In the genomic region with DNA sequence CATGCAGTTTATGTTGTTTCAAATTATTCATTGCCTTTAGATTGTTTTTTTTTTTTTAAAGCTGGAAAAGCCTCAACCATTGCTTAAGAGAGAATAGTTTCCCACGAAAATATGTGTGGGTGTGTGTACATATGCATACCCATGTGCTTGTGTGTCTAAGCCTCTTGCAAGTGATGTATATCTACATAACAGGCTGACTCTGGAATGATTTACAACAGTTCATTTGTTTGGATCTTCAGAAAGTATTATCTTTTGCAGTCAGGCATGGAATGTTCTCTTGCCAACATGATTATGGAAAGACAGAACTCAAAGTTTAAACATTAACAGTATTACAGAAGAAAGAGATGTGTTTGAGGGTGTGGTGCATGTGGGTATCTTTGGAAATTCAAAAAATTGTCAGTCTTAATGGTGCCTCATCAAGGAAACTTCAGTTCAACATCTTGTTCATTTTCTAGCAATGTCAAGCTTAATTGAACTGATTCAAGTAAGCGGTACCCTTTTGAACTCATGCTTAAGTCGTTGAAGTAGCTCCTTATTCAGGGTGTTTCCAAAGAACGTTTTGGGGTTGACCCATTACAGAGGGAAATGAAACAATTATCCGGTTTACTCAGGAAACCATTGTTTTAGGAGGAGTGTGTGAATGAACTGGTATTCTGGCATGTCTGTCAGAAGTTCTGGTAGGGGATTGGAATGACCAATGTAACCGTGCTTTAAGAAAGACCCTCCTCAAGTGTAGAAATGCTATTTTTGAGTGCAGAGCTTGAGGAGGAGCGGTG, we compare ENCODE assay signal across 19 cellular contexts.
A peak's percentile ranks its signal among the peaks of the same experiment; 100 is the strongest.
DNase-seq lines count a peak whose midpoint lies in the region; ATAC-seq and TF ChIP-seq lines count a peak whose summit lies in the region.
"Had no signal": no experiment of that assay in that cellular context is flagged by ENCODE, and none has a peak within 500 bp of the region (broad histone marks: within the 10 kb centered on the region; RNA-seq: fewer than 3 reads in every experiment).

No MANE protein-coding gene starts in this region.

- DNase-seq in AG08395 (ENCODE audit: low spot score), result peak; percentile 57
- peak; percentile 86 for DNase-seq in epithelial cell of esophagus (ENCODE audit: low read depth)
- no peak for DNase-seq in left lung
- no peak for DNase-seq in NCI-H146 treated with DMSO at 0.1 percent for 48 hours (lab: John Stamatoyannopoulos, UW; ENCODE audit: unreplicated experiment)
- DNase-seq in left ventricle myocardium superior, result no peak
- DNase-seq in caudate nucleus (lab: John Stamatoyannopoulos, UW), result no peak
- DNase-seq in middle frontal gyrus (ENCODE audit: extremely low spot score, low spot score), result no peak
- DNase-seq: GDM1; GOT3; NCI-H2029; NK-92 treated with Interleukin-12 subunit alpha and Interleukin-12 subunit beta, amount 100 ng/mL, for 24 hours; stimulated activated CD4-positive, alpha-beta T cell treated with anti-CD3 and anti-CD28 coated beads, Interleukin-4, amount 100 ng/mL, for 1 hour; stimulated activated naive B cell treated with anti-CD40 and anti-IgM and Interleukin-4, amounts not matched to agents 10 μg/mL and 1 μg/mL and 100 μg/mL, for 72 hours had no signal

- 0 out of 2 replicates have a peak overlapping the region, but pooled peaks have one; percentile 1 for H2AFZ ChIP-seq in Loucy (ENCODE audit: low read length)

- no peaks in the 10 kb centered on the region for H3K79me2 ChIP-seq in Loucy (ENCODE audit: insufficient read depth, low read length)

- H3K4me2 ChIP-seq in Loucy (ENCODE audit: low read depth, low read length, poor library complexity, severe bottlenecking), result no peak overlapping the region
- H3K4me2 ChIP-seq: BLaER1 had no signal

- H4K20me1 ChIP-seq in Loucy (ENCODE audit: insufficient read depth, low read length, poor library complexity, severe bottlenecking), result no peaks in the 10 kb centered on the region
- H4K20me1 ChIP-seq: BLaER1 had no signal

- intact Hi-C loops in left lung (cut with DNase I), result no loop called here
- intact Hi-C loops in left ventricle myocardium superior (cut with micrococcal nuclease), result no loop called here

- H3K27me3 ChIP-seq in Loucy (ENCODE audit: insufficient read depth, low read length, poor library complexity, severe bottlenecking) (no peaks in the 10 kb centered on the region), left lung (no peaks in the 10 kb centered on the region)
- H3K27me3 ChIP-seq: BLaER1, vagina had no signal

- H3K36me3 ChIP-seq in Loucy (ENCODE audit: insufficient read depth, low read length) (no peaks in the 10 kb centered on the region), left lung (no peaks in the 10 kb centered on the region)
- H3K36me3 ChIP-seq: BLaER1, prostate gland, vagina had no signal

- H3K27ac ChIP-seq in left lung (no peak overlapping the region), caudate nucleus (ENCODE audit: low read depth, low read length) (no peak overlapping the region)
- H3K27ac ChIP-seq: BLaER1, prostate gland, SK-N-MC, vagina, VCaP had no signal

- H3F3A ChIP-seq in Loucy (ENCODE audit: low read depth), result no peaks in the 10 kb centered on the region

- H3K9me2 ChIP-seq in Loucy (replicated peaks; ENCODE audit: low read depth, low read length), result no peaks in the 10 kb centered on the region

- no peaks in the 10 kb centered on the region for H3K9me3 ChIP-seq in Loucy (ENCODE audit: insufficient read depth, low read depth, low read length)
- H3K9me3 ChIP-seq in left lung, result no peaks in the 10 kb centered on the region
- H3K9me3 ChIP-seq: BLaER1, prostate gland, vagina had no signal

- no peak overlapping the region for H3K4me3 ChIP-seq in Loucy (ENCODE audit: low read length, poor library complexity, severe bottlenecking)
- H3K4me3 ChIP-seq in epithelial cell of esophagus (ENCODE audit: low read length), result no peak overlapping the region
- no peak overlapping the region for H3K4me3 ChIP-seq in left lung
- H3K4me3 ChIP-seq: BLaER1, prostate gland, SK-N-MC, vagina had no signal

- H3K9ac ChIP-seq in Loucy (ENCODE audit: low read depth, low read length, poor library complexity, severe bottlenecking), result no peak overlapping the region
- H3K9ac ChIP-seq: BLaER1 had no signal

- ATAC-seq in left lung (peak; percentile 33), left ventricle myocardium superior (no peak)
- ATAC-seq: stimulated activated naive B cell treated with anti-CD40 and anti-IgM and Interleukin-4, amounts not matched to agents 10 μg/mL and 1 μg/mL and 100 μg/mL, for 72 hours had no signal

- H3K4me1 ChIP-seq in Loucy (ENCODE audit: insufficient read depth, low read length, poor library complexity, severe bottlenecking) (peaks cover 35% of the 10 kb centered on the region), left lung (peaks cover 0 to 7% of the 10 kb centered on the region in 2 donors)
- H3K4me1 ChIP-seq: BLaER1, prostate gland, vagina had no signal

- no peak for TF ChIP-seq CTCF in Loucy (conservative IDR thresholded peaks at IDR 0.05; ENCODE audit: low read length)
- no peak for TF ChIP-seq CTCF in epithelial cell of esophagus (IDR thresholded peaks at IDR 0.05; ENCODE audit: insufficient read depth, low read depth, low read length, missing control alignments)
- TF ChIP-seq CTCF in left lung (IDR thresholded peaks at IDR 0.05), result no peak

Comparison
In these comparisons a context has a peak if more than half of its experiments do, and no peak if none do; other contexts are left out.
1. DNase-seq: peak in AG08395 (single experiment) and epithelial cell of esophagus (single experiment); none in left lung (0 of 2), NCI-H146 treated with DMSO at 0.1 percent for 48 hours (single experiment), left ventricle myocardium superior (single experiment), caudate nucleus (0 of 61) and middle frontal gyrus (single experiment).